In genomic region chr5:141914154-141914743, GRCh38 we compare ENCODE assay signal across 1 cellular context.
TF ChIP-seq lines count a peak whose summit lies in the region.

No MANE protein-coding gene starts in this region.

TF ChIP-seq in HepG2, 621 proteins besides CTCF, POLR2A, EP300 and RAD21 (continued from another document and continues in another):
- TF ChIP-seq REST (IDR thresholded peaks at IDR 0.05; ENCODE audit: borderline replicate concordance in 1 of 2, low read depth in 1 of 2, low read length in 2 of 2) (no peak), ZNF670 (CRISPR knock-in tag; IDR thresholded peaks at IDR 0.05; ENCODE audit: borderline replicate concordance) (no peak), ZNF17 (CRISPR knock-in tag; IDR thresholded peaks at IDR 0.05) (no peak), POLR2G (IDR thresholded peaks at IDR 0.05; ENCODE audit: low read depth, low read length) (no peak), TP53 (CRISPR knock-in tag; conservative IDR thresholded peaks at IDR 0.05) (no peak), GTF3A (CRISPR knock-in tag; conservative IDR thresholded peaks at IDR 0.05) (no peak), BCL3 (CRISPR knock-in tag; IDR thresholded peaks at IDR 0.05) (0 out of 2 replicates have a peak, but pooled peaks have one; percentile 27), KLF13 (CRISPR knock-in tag; IDR thresholded peaks at IDR 0.05) (no peak), ZNF24 (IDR thresholded peaks at IDR 0.05) (no peak), ZNF362 (CRISPR knock-in tag; IDR thresholded peaks at IDR 0.05; ENCODE audit: borderline replicate concordance) (no peak), SP5 (CRISPR knock-in tag; IDR thresholded peaks at IDR 0.05; ENCODE audit: borderline replicate concordance, low read depth) (no peak), ZNF570 (CRISPR knock-in tag; IDR thresholded peaks at IDR 0.05; ENCODE audit: borderline replicate concordance) (no peak), USF2 (IDR thresholded peaks at IDR 0.05; ENCODE audit: low read depth, low read length) (peak; percentile 36; the same call in 1 of the 2 replicates), USF2 (CRISPR knock-in tag; IDR thresholded peaks at IDR 0.05; ENCODE audit: borderline replicate concordance) (peak; percentile 70), SP140L (CRISPR knock-in tag; IDR thresholded peaks at IDR 0.05; ENCODE audit: borderline replicate concordance) (no peak), ZGPAT (CRISPR knock-in tag; IDR thresholded peaks at IDR 0.05) (no peak), ZNF34 (CRISPR knock-in tag; IDR thresholded peaks at IDR 0.05; ENCODE audit: borderline replicate concordance) (no peak), ZNF18 (CRISPR knock-in tag; IDR thresholded peaks at IDR 0.05; ENCODE audit: insufficient replicate concordance) (no peak), ZNF549 (CRISPR knock-in tag; IDR thresholded peaks at IDR 0.05) (no peak), PHB2 (IDR thresholded peaks at IDR 0.05; ENCODE audit: partially characterized antibody) (no peak), ZC3H4 (CRISPR knock-in tag; IDR thresholded peaks at IDR 0.05; ENCODE audit: borderline replicate concordance) (no peak), KDM6A (CRISPR knock-in tag; IDR thresholded peaks at IDR 0.05; ENCODE audit: low read depth) (no peak), ZNF639 (CRISPR knock-in tag; conservative IDR thresholded peaks at IDR 0.05) (no peak), ZNF691 (CRISPR knock-in tag; IDR thresholded peaks at IDR 0.05; ENCODE audit: borderline replicate concordance, low read depth) (no peak), RORA (CRISPR knock-in tag; IDR thresholded peaks at IDR 0.05) (no peak), TEAD3 (CRISPR knock-in tag; optimal IDR thresholded peaks at IDR 0.05; ENCODE audit: borderline replicate concordance) (no peak), CEBPB (IDR thresholded peaks at IDR 0.05; ENCODE audit: borderline replicate concordance, low read depth, low read length) (no peak), MYC (CRISPR knock-in tag; IDR thresholded peaks at IDR 0.05; ENCODE audit: borderline replicate concordance) (no peak; the same call in 1 of the 2 replicates), IRF9 (CRISPR knock-in tag; IDR thresholded peaks at IDR 0.05; ENCODE audit: borderline replicate concordance) (no peak), ZNF746 (CRISPR knock-in tag; IDR thresholded peaks at IDR 0.05) (no peak), MXD4 (CRISPR knock-in tag; IDR thresholded peaks at IDR 0.05) (no peak), ZBTB7B (CRISPR knock-in tag; IDR thresholded peaks at IDR 0.05) (peak; percentile 68; the same call in 1 of the 2 replicates), TRIM24 (CRISPR knock-in tag; IDR thresholded peaks at IDR 0.05) (no peak), ZNF513 (CRISPR knock-in tag; conservative IDR thresholded peaks at IDR 0.05) (no peak), ZNF337 (CRISPR knock-in tag; IDR thresholded peaks at IDR 0.05; ENCODE audit: borderline replicate concordance, low read depth) (no peak), DR1 (CRISPR knock-in tag; IDR thresholded peaks at IDR 0.05) (no peak), MEIS2 (CRISPR knock-in tag; IDR thresholded peaks at IDR 0.05) (no peak; the same call in 1 of the 2 replicates), NCOA2 (CRISPR knock-in tag; IDR thresholded peaks at IDR 0.05) (no peak), ZNF558 (CRISPR knock-in tag; IDR thresholded peaks at IDR 0.05; ENCODE audit: borderline replicate concordance) (no peak), ZNF773 (CRISPR knock-in tag; IDR thresholded peaks at IDR 0.05; ENCODE audit: borderline replicate concordance) (no peak), ZNF737 (CRISPR knock-in tag; IDR thresholded peaks at IDR 0.05; ENCODE audit: borderline replicate concordance) (no peak), SNAI1 (CRISPR knock-in tag; IDR thresholded peaks at IDR 0.05; ENCODE audit: borderline replicate concordance) (no peak), IKZF5 (CRISPR knock-in tag; IDR thresholded peaks at IDR 0.05) (no peak), CHCHD3 (CRISPR knock-in tag; IDR thresholded peaks at IDR 0.05) (no peak), HNF1B (CRISPR knock-in tag; IDR thresholded peaks at IDR 0.05) (no peak; the same call in 1 of the 2 replicates), IRF2 (CRISPR knock-in tag; IDR thresholded peaks at IDR 0.05) (no peak)
